ENCODE assay signal across 9 cellular contexts in genomic region chr15:52464478-52464877, GRCh38.
A peak's percentile ranks its signal among the peaks of the same experiment; 100 is the strongest.
DNase-seq lines count a peak whose midpoint lies in the region; ATAC-seq and TF ChIP-seq lines count a peak whose summit lies in the region.
"Had no signal": no experiment of that assay in that cellular context is flagged by ENCODE, and none has a peak within 500 bp of the region (broad histone marks: within the 10 kb centered on the region; RNA-seq: fewer than 3 reads in every experiment).

No MANE protein-coding gene starts in this region.

- no peaks in the 10 kb centered on the region for H3K27me3 Mint-ChIP-seq in CD4-positive, alpha-beta T cell
- H3K27me3 Mint-ChIP-seq in activated naive CD4-positive, alpha-beta T cell treated with anti-CD3 and anti-CD28 coated beads, Interleukin-2, amount 10 ng/mL, durations not matched to agents 7 days and 5 days = no peaks in the 10 kb centered on the region

- peaks cover 46% of the 10 kb centered on the region for H3K4me1 Mint-ChIP-seq in CD4-positive, alpha-beta T cell (ENCODE audit: low read depth)
- peaks cover 39% of the 10 kb centered on the region for H3K4me1 Mint-ChIP-seq in activated naive CD4-positive, alpha-beta T cell treated with anti-CD3 and anti-CD28 coated beads, Interleukin-2, amount 10 ng/mL, durations not matched to agents 7 days and 5 days

- intact Hi-C loops in CD4-positive, alpha-beta T cell (cut with DNase I, micrococcal nuclease) = loop anchor here in 1 of 2 experiments (10.0 kb wide), 1 partner anchor 60 kb away; the partner anchor contains the start of gene MYO5A

- H3K27ac ChIP-seq in CD4-positive, alpha-beta T cell (ENCODE audit: low read depth, low read length) = peak overlapping the region; percentile 47
- H3K27ac ChIP-seq: SJSA1 had no signal

- H3K27ac Mint-ChIP-seq in CD4-positive, alpha-beta T cell = peak overlapping the region; percentile 77
- H3K27ac Mint-ChIP-seq in activated naive CD4-positive, alpha-beta T cell treated with anti-CD3 and anti-CD28 coated beads, Interleukin-2, amount 10 ng/mL, durations not matched to agents 7 days and 5 days = peak overlapping the region; percentile 66

- H3K4me3 Mint-ChIP-seq in CD4-positive, alpha-beta T cell = peak overlapping the region; percentile 72
- no peak overlapping the region for H3K4me3 Mint-ChIP-seq in activated naive CD4-positive, alpha-beta T cell treated with anti-CD3 and anti-CD28 coated beads, Interleukin-2, amount 10 ng/mL, durations not matched to agents 7 days and 5 days

- H3K36me3 Mint-ChIP-seq in CD4-positive, alpha-beta T cell (ENCODE audit: low read depth) = peaks cover 25% of the 10 kb centered on the region
- H3K36me3 Mint-ChIP-seq in activated naive CD4-positive, alpha-beta T cell treated with anti-CD3 and anti-CD28 coated beads, Interleukin-2, amount 10 ng/mL, durations not matched to agents 7 days and 5 days = peaks cover 2% of the 10 kb centered on the region

- no peak for TF ChIP-seq CTCF in CD4-positive, alpha-beta T cell (IDR thresholded peaks at IDR 0.05)

- peaks cover 2% of the 10 kb centered on the region for H3K9me3 Mint-ChIP-seq in CD4-positive, alpha-beta T cell
- no peaks in the 10 kb centered on the region for H3K9me3 Mint-ChIP-seq in activated naive CD4-positive, alpha-beta T cell treated with anti-CD3 and anti-CD28 coated beads, Interleukin-2, amount 10 ng/mL, durations not matched to agents 7 days and 5 days

- no peak for DNase-seq in CD4-positive, alpha-beta T cell
- DNase-seq in activated naive CD4-positive, alpha-beta T cell treated with anti-CD3 and anti-CD28 coated beads, Interleukin-2, amount 10 ng/mL, durations not matched to agents 7 days and 5 days = no peak
- DNase-seq in NCI-H187 (lab: John Stamatoyannopoulos, UW) = no peak
- DNase-seq in NCI-H2081 (lab: John Stamatoyannopoulos, UW) = no peak
- DNase-seq in 8988T = no peak
- DNase-seq in NCI-H1105 treated with DMSO at 0.1 percent for 48 hours (lab: John Stamatoyannopoulos, UW) = no peak

- POLR2A ChIA-PET in CD4-positive, alpha-beta T cell (lab: Charles Lee) = interaction anchor here (0.6 to 1.9 kb wide), 6 partner anchors 16 to 115 kb away, joined by 3 to 9 read pairs (median 4); partner anchors contain the start of gene MYO5A

- H3K27me3 ChIP-seq in CD4-positive, alpha-beta T cell (ENCODE audit: control insufficient read depth, insufficient read depth, low read length) = no peaks in the 10 kb centered on the region
- H3K27me3 ChIP-seq: SJSA1 had no signal

- CTCF ChIA-PET in CD4-positive, alpha-beta T cell (lab: Charles Lee) = interaction anchor here (0.9 to 1.0 kb wide), 3 partner anchors 18 to 98 kb away, joined by 3 to 6 read pairs (median 3); no protein-coding TSS in a partner anchor
- CTCF ChIA-PET in activated naive CD4-positive, alpha-beta T cell treated with anti-CD3 and anti-CD28 coated beads, Interleukin-2, amount 10 ng/mL, durations not matched to agents 7 days and 5 days (lab: Charles Lee) = interaction anchor here (0.9 to 1.3 kb wide), 4 partner anchors 102 to 271 kb away, joined by 3 to 4 read pairs (median 3); no protein-coding TSS in a partner anchor

- H3K9me3 ChIP-seq in CD4-positive, alpha-beta T cell (ENCODE audit: control insufficient read depth, low read length) = no peaks in the 10 kb centered on the region
- H3K9me3 ChIP-seq: SJSA1 had no signal

- ATAC-seq in CD4-positive, alpha-beta T cell (ENCODE audit: poor library complexity) = peak; percentile 75
- ATAC-seq in GM19043 (IDR thresholded peaks at IDR 0.05; ENCODE audit: low read depth, unreplicated experiment) = peak; percentile 56
- peak; percentile 48 for ATAC-seq in HG03045 (IDR thresholded peaks at IDR 0.05; ENCODE audit: unreplicated experiment)
